28 cellular contexts compared by ENCODE assay signal in the genomic region with DNA sequence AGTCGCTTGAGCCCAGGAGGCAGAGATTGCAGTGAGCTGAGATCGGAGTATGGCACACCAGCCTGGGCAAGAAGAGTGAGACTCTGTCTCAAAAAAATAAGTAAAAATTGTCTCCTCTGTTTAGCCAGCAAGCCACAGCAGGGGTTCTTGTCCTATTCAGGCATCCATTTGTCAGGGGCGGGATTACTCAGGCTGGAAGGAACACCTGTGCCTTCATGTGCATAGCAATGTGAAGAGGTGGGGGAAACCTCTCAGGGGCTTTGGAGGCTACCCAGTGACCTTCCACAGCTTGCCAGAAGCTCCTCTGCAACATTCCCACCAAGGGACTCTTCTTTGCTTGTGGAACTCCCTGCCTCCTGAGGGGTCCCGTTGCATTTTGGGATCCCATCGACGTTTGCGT.
"Had no signal": no experiment of that assay in that cellular context is flagged by ENCODE, and none has a peak within 500 bp of the region (broad histone marks: within the 10 kb centered on the region; RNA-seq: fewer than 3 reads in every experiment).

No MANE protein-coding gene starts in this region.

- H3K27ac ChIP-seq: lower lobe of right lung, parathyroid adenoma, psoas muscle, right atrium auricular region, right lobe of liver, tibial nerve, uterus had no signal

- H3K4me1 Mint-ChIP-seq: naive thymus-derived CD8-positive, alpha-beta T cell; nephron; neural crest cell; stimulated activated memory B cell treated with anti-CD40 and anti-IgM and Interleukin-4, amounts not matched to agents 10 μg/mL and 1 μg/mL and 100 μg/mL, for 72 hours; stimulated activated naive CD8-positive, alpha-beta T cell treated with anti-CD3 and anti-CD28 coated beads, Interleukin-15, amount 100 ng/mL, for 72 hours had no signal

- H3K79me2 ChIP-seq: parathyroid adenoma had no signal

- H3K4me2 ChIP-seq: smooth muscle cell had no signal

- H2AFZ ChIP-seq: parathyroid adenoma had no signal

- H3K4me3 ChIP-seq: lower lobe of right lung, psoas muscle, right atrium auricular region, right lobe of liver, smooth muscle cell, tibial nerve, uterus had no signal

- H3K27ac Mint-ChIP-seq: nephron; stimulated activated memory B cell treated with anti-CD40 and anti-IgM and Interleukin-4, amounts not matched to agents 10 μg/mL and 1 μg/mL and 100 μg/mL, for 72 hours; stimulated activated naive CD8-positive, alpha-beta T cell treated with anti-CD3 and anti-CD28 coated beads, Interleukin-15, amount 100 ng/mL, for 72 hours; type B pancreatic cell had no signal

- H3K4me1 ChIP-seq: lower lobe of right lung, parathyroid adenoma, psoas muscle, right atrium auricular region, right lobe of liver, tibial nerve, uterus had no signal

- H3K4me3 Mint-ChIP-seq: naive thymus-derived CD8-positive, alpha-beta T cell; nephron; neural crest cell; stimulated activated memory B cell treated with anti-CD40 and anti-IgM and Interleukin-4, amounts not matched to agents 10 μg/mL and 1 μg/mL and 100 μg/mL, for 72 hours; stimulated activated naive CD8-positive, alpha-beta T cell treated with anti-CD3 and anti-CD28 coated beads, Interleukin-15, amount 100 ng/mL, for 72 hours; type B pancreatic cell had no signal

- H3K27me3 Mint-ChIP-seq: type B pancreatic cell had no signal

- H3K27me3 ChIP-seq: right atrium auricular region, right lobe of liver, tibial nerve, uterus had no signal

- ATAC-seq: left lobe of liver; lower lobe of right lung; naive thymus-derived CD8-positive, alpha-beta T cell; psoas muscle; right lobe of liver; stimulated activated memory B cell treated with anti-CD40 and anti-IgM and Interleukin-4, amounts not matched to agents 10 μg/mL and 1 μg/mL and 100 μg/mL, for 72 hours; stimulated activated naive CD8-positive, alpha-beta T cell treated with anti-CD3 and anti-CD28 coated beads, Interleukin-15, amount 100 ng/mL, for 72 hours had no signal

- H3K36me3 ChIP-seq: lower lobe of right lung, right atrium auricular region, right lobe of liver, uterus had no signal

- DNase-seq: hypothalamus; kidney glomerular epithelial cell; left cardiac atrium; left ventricle myocardium superior; lower lobe of right lung; mammary epithelial cell; mesenchymal stem cell; naive thymus-derived CD8-positive, alpha-beta T cell; nucleus accumbens; right lobe of liver; stimulated activated CD4-positive, alpha-beta T cell treated with anti-CD3 and anti-CD28 coated beads, Interleukin-1b, Interleukin-23, amount 100 ng/mL, for 48 hours; stimulated activated CD4-positive, alpha-beta T cell treated with anti-CD3 and anti-CD28 coated beads, Interleukin-2, amount 100 ng/mL, for 48 hours; stimulated activated CD4-positive, alpha-beta T cell treated with anti-CD3 and anti-CD28 coated beads, Interleukin-4, amount 100 ng/mL, for 4 hours; stimulated activated CD8-positive, alpha-beta memory T cell treated with anti-CD3 and anti-CD28 coated beads, Interleukin-4, amount 100 ng/mL, for 48 hours; stimulated activated naive CD4-positive, alpha-beta T cell treated with Interleukin-2 at 50 U/mL for 16 hours; stimulated activated naive CD8-positive, alpha-beta T cell treated with anti-CD3 and anti-CD28 coated beads, Interleukin-15, amount 100 ng/mL, for 72 hours; substantia nigra; uterus had no signal

- H3K9me3 ChIP-seq: uterus had no signal
